1 cellular context compared by ENCODE assay signal in genomic region chr5:37799865-37800421, GRCh38.
TF ChIP-seq lines count a peak whose summit lies in the region.

No MANE protein-coding gene starts in this region.

TF ChIP-seq in HepG2, 621 proteins besides CTCF, POLR2A, EP300 and RAD21 (continued from another document):
- TF ChIP-seq, protein P1, sequence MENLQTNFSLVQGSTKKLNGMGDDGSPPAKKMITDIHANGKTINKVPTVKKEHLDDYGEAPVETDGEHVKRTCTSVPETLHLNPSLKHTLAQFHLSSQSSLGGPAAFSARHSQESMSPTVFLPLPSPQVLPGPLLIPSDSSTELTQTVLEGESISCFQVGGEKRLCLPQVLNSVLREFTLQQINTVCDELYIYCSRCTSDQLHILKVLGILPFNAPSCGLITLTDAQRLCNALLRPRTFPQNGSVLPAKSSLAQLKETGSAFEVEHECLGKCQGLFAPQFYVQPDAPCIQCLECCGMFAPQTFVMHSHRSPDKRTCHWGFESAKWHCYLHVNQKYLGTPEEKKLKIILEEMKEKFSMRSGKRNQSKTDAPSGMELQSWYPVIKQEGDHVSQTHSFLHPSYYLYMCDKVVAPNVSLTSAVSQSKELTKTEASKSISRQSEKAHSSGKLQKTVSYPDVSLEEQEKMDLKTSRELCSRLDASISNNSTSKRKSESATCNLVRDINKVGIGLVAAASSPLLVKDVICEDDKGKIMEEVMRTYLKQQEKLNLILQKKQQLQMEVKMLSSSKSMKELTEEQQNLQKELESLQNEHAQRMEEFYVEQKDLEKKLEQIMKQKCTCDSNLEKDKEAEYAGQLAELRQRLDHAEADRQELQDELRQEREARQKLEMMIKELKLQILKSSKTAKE (CRISPR knock-in tag; IDR thresholded peaks at IDR 0.05; ENCODE audit: borderline replicate concordance) = no peak
- TF ChIP-seq ZMYM4 (CRISPR knock-in tag; IDR thresholded peaks at IDR 0.05) = 0 out of 2 replicates have a peak, but pooled peaks have one; percentile 20
- no peak for TF ChIP-seq DNMT3B (CRISPR knock-in tag; conservative IDR thresholded peaks at IDR 0.05)
- no peak for TF ChIP-seq SALL1 (CRISPR knock-in tag; IDR thresholded peaks at IDR 0.05)
- TF ChIP-seq ZNF430 (CRISPR knock-in tag; IDR thresholded peaks at IDR 0.05) = no peak
- no peak for TF ChIP-seq CC2D1A (CRISPR knock-in tag; IDR thresholded peaks at IDR 0.05)
- TF ChIP-seq NFYC (CRISPR knock-in tag; IDR thresholded peaks at IDR 0.05) = 0 out of 2 replicates have a peak, but pooled peaks have one; percentile 19
- no peak for TF ChIP-seq RAD51 (IDR thresholded peaks at IDR 0.05; ENCODE audit: borderline replicate concordance)
- peak; percentile 87 for TF ChIP-seq SRF (IDR thresholded peaks at IDR 0.05; ENCODE audit: low read depth, low read length)
- 0 out of 2 replicates have a peak, but pooled peaks have one; percentile 38 for TF ChIP-seq ZNF549 (CRISPR knock-in tag; IDR thresholded peaks at IDR 0.05)
- TF ChIP-seq ZBTB1 (CRISPR knock-in tag; IDR thresholded peaks at IDR 0.05; ENCODE audit: borderline replicate concordance) = no peak
TF ChIP-seq in HepG2: peak in this region for 4.
